In the genomic region with DNA sequence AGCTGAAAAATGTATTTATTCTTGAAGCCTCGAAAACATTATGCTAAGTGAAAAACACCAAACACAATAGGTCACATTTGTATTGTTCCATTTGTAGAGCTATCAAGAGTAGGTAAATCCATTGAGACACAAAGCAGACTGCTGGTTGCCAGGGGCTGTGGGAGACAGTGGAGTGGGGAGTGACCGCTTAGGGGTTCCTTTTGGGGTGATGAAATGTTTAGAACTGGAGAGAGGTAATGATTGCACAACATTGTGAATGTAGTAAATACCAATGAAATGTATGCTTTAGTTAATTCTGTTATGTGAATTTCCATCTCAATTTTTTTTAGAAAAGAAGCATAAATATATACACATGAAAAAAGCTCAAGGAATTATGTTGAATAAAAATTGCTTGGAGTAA, we compare ENCODE assay signal across 21 cellular contexts. TPM values are rescaled to one million over a fixed set of nuclear protein-coding genes. Genes with fewer than 3 reads are reported as not detected.
DNase-seq lines count a peak whose midpoint lies in the region; ATAC-seq, FAIRE-seq and TF ChIP-seq lines count a peak whose summit lies in the region.
"Had no signal": no experiment of that assay in that cellular context is flagged by ENCODE, and none has a peak within 500 bp of the region (broad histone marks: within the 10 kb centered on the region; RNA-seq: fewer than 3 reads in every experiment).

No MANE protein-coding gene starts in this region.

- no peak overlapping the region for H3K4me2 ChIP-seq in HepG2 (ENCODE audit: low read depth, low read length)
- no peak overlapping the region for H3K4me2 ChIP-seq in K562 (ENCODE audit: insufficient read depth, low read length)

- no peaks in the 10 kb centered on the region for H3K4me1 ChIP-seq in HepG2 (ENCODE audit: insufficient read depth, low read length)
- H3K4me1 ChIP-seq in right lobe of liver = no peaks in the 10 kb centered on the region
- H3K4me1 ChIP-seq in K562 (replicated peaks in 1 of 2; ENCODE audit: control insufficient read depth in 2 of 2, insufficient read depth in 2 of 2, low read length in 2 of 2) = no peaks in the 10 kb centered on the region; a peak in 2 of 5 replicates
- H3K4me1 ChIP-seq: BE2C had no signal

- TF ChIP-seq POLR2A in HepG2 (IDR thresholded peaks at IDR 0.05; ENCODE audit: insufficient read depth in 1 of 2, low read depth in 2 of 2, low read length in 2 of 2) (no peak), right lobe of liver (IDR thresholded peaks at IDR 0.05) (no peak), K562 (conservative IDR thresholded peaks at IDR 0.05) (no peak)

- H3K27me3 ChIP-seq in HepG2 (ENCODE audit: control insufficient read depth in 1 of 2, insufficient read depth in 2 of 2, low read length in 2 of 2) = no peaks in the 10 kb centered on the region
- H3K27me3 ChIP-seq in right lobe of liver = no peaks in the 10 kb centered on the region
- no peaks in the 10 kb centered on the region for H3K27me3 ChIP-seq in K562 (ENCODE audit: control insufficient read depth in 2 of 2, insufficient read depth in 2 of 2, low read length in 2 of 2)
- H3K27me3 ChIP-seq: BE2C had no signal

- H3K27ac ChIP-seq in HepG2 (ENCODE audit: extremely low read length, insufficient read depth, low read length) (no peak overlapping the region), right lobe of liver (no peak overlapping the region), K562 (ENCODE audit: extremely low read depth, low read depth, low read length) (no peak overlapping the region)

- TF ChIP-seq RAD21 in HepG2 (CRISPR knock-in tag; IDR thresholded peaks at IDR 0.05) (no peak), K562 (CRISPR knock-in tag; conservative IDR thresholded peaks at IDR 0.05 in 1 of 2, IDR thresholded peaks at IDR 0.05 in 1 of 2) (no peak)

- TF ChIP-seq EP300 in HepG2 (IDR thresholded peaks at IDR 0.05; ENCODE audit: low read depth in 2 of 2, low read length in 2 of 2) (no peak), HepG2 (CRISPR knock-in tag; IDR thresholded peaks at IDR 0.05; ENCODE audit: borderline replicate concordance) (no peak), K562 (IDR thresholded peaks at IDR 0.05; ENCODE audit: low read length) (no peak)

- H3K9me1 ChIP-seq in K562 (ENCODE audit: control insufficient read depth, insufficient read depth, low read length) = no peaks in the 10 kb centered on the region

- TF ChIP-seq CTCF in HepG2 (CRISPR knock-in tag; IDR thresholded peaks at IDR 0.05) (no peak), right lobe of liver (IDR thresholded peaks at IDR 0.05) (no peak), K562 (IDR thresholded peaks at IDR 0.05 in 2 of 3, conservative IDR thresholded peaks at IDR 0.05 in 1 of 3; ENCODE audit: insufficient read depth in 2 of 3, low read depth in 1 of 3, low read length in 3 of 3) (no peak), fibroblast of villous mesenchyme (IDR thresholded peaks at IDR 0.05; ENCODE audit: insufficient read depth, low read depth, low read length) (no peak)

- WGBS in HepG2 (ENCODE audit: low lambda C conversion rate) = 96% methylated on average over 2 of the region's 2 CpGs
- WGBS in right lobe of liver (ENCODE audit: insufficient coverage, low coverage, low lambda C conversion rate, missing lambda C conversion rate) = 48% methylated on average over 2 of the region's 2 CpGs
- 74% methylated on average over 2 of the region's 2 CpGs for WGBS in K562 (ENCODE audit: insufficient coverage, low coverage, missing lambda C conversion rate)

- no peaks in the 10 kb centered on the region for H3K79me2 ChIP-seq in HepG2 (ENCODE audit: insufficient read depth, low read length)
- H3K79me2 ChIP-seq in K562 (ENCODE audit: control insufficient read depth, insufficient read depth, low read length) = no peaks in the 10 kb centered on the region

- no peaks in the 10 kb centered on the region for H3K9me3 ChIP-seq in HepG2 (ENCODE audit: low read length)
- H3K9me3 ChIP-seq in right lobe of liver = no peaks in the 10 kb centered on the region
- H3K9me3 ChIP-seq in K562 (replicated peaks; ENCODE audit: control insufficient read depth, insufficient read depth, low read depth, low read length) = peaks cover 2% of the 10 kb centered on the region; the same call in 1 of the 2 replicates
- H3K9me3 ChIP-seq: BE2C had no signal

- BruUV-seq in HepG2 (replicated peaks; lab: Mats Ljungman, UMichigan) (no TSS peak), K562 (replicated peaks; lab: Mats Ljungman, UMichigan) (no TSS peak)

- CTCF ChIA-PET in HepG2 (lab: Yijun Ruan, JAX; ENCODE audit: low intra/inter-chr PET ratio, low total read pairs) = no interaction called here
- CTCF ChIA-PET in K562 (lab: Yijun Ruan, JAX; ENCODE audit: low intra/inter-chr PET ratio) = no interaction called here

- H3K4me3 ChIP-seq in HepG2 (replicated peaks in 1 of 3; ENCODE audit: insufficient read depth in 1 of 3, low read depth in 2 of 3, low read length in 3 of 3) (no peak overlapping the region), right lobe of liver (no peak overlapping the region), K562 (no peak overlapping the region), fibroblast of villous mesenchyme (ENCODE audit: low read depth, low read length) (no peak overlapping the region)
- H3K4me3 ChIP-seq: GM12878 had no signal

- H2AFZ ChIP-seq in HepG2 (ENCODE audit: low read length) (no peak overlapping the region), K562 (ENCODE audit: low read depth, low read length) (no peak overlapping the region)

- ATAC-seq in HepG2 (no peak), right lobe of liver (no peak), K562 (no peak), left cardiac atrium (no peak)
- ATAC-seq: GM12878 had no signal

- no peak for DNase-seq in HepG2 (ENCODE audit: low spot score)
- DNase-seq in right lobe of liver = no peak
- DNase-seq in K562 (ENCODE audit: extremely low read depth in 1 of 4, low spot score in 3 of 4) = no peak
- DNase-seq in fibroblast of villous mesenchyme (ENCODE audit: low read depth) = peak; percentile 9
- DNase-seq in left cardiac atrium = no peak
- DNase-seq in activated CD8-positive, alpha-beta memory T cell treated with anti-CD3 and anti-CD28 coated beads, Interleukin-2, amount 50 U/mL, for 4 hours = no peak
- DNase-seq: ACHN; BE2C; C1 segment of cervical spinal cord; CD4-positive, CD25-positive, alpha-beta regulatory T cell; CD8-positive, alpha-beta memory T cell; COR-L47; DMS 273 treated with DMSO at 0.1 percent for 48 hours; DMS53; DND-41; EL; HCEC 1CT had no signal

- in situ Hi-C loops in HepG2 (cut with HindIII; ENCODE audit: extremely low pct_ligation_motif_present, low pct_unique_long_range_greater_than_20kb) (no loop called here), K562 (cut with MboI) (no loop called here)

- no peak overlapping the region for H3K9ac ChIP-seq in HepG2 (ENCODE audit: insufficient read depth, low read depth, low read length)
- no peak overlapping the region for H3K9ac ChIP-seq in K562 (ENCODE audit: insufficient read depth in 1 of 2, low read depth in 2 of 2, low read length in 2 of 2)

- no peaks in the 10 kb centered on the region for H4K20me1 ChIP-seq in HepG2 (ENCODE audit: insufficient read depth, low read length)
- H4K20me1 ChIP-seq in K562 (replicated peaks; ENCODE audit: control insufficient read depth, insufficient read depth, low read length) = no peaks in the 10 kb centered on the region

- peak; percentile 21 for FAIRE-seq in HepG2 (lab: Jason Lieb, UNC)
- FAIRE-seq in K562 (lab: Jason Lieb, UNC) = no peak
- FAIRE-seq: A204.1, GM12878, GM19239, H54 had no signal

- POLR2A ChIA-PET in HepG2 (lab: Yijun Ruan, JAX) (interaction anchor here (1.1 kb wide), 1 partner anchor 16 kb away, joined by 4 read pairs; a partner anchor contains a TSS), K562 (lab: Yijun Ruan, JAX) (interaction anchor here (0.8 kb wide), 1 partner anchor 540 kb away, joined by 3 read pairs; no protein-coding TSS in a partner anchor)

- intact Hi-C loops in HepG2 (cut with micrococcal nuclease; ENCODE audit: unreplicated experiment) (no loop called here), right lobe of liver (cut with DNase I) (no loop called here), K562 (cut with micrococcal nuclease) (no loop called here), left cardiac atrium (cut with DNase I) (no loop called here)

- peaks cover 0 to 6% of the 10 kb centered on the region in 2 experiments; a peak in 2 of 5 replicates for H3K36me3 ChIP-seq in HepG2 (replicated peaks in 1 of 2; ENCODE audit: control insufficient read depth in 1 of 2, insufficient read depth in 2 of 2, low read length in 2 of 2)
- H3K36me3 ChIP-seq in right lobe of liver = peaks cover 0 to 38% (median 8%) of the 10 kb centered on the region in 4 donors
- peaks cover 4% of the 10 kb centered on the region; the same call in 2 of the 3 replicates for H3K36me3 ChIP-seq in K562 (ENCODE audit: control insufficient read depth, insufficient read depth, low read length)
- H3K36me3 ChIP-seq: BE2C had no signal

RNA-seq across cellular contexts. Expression of a gene that starts 15.8 kb away (rescaled TPM):
- total RNA-seq in HepG2 (2016; rRNA removed; fragmentation: Illumina TruSeq; extraction: Trizol) (7.0 and 7.1 TPM in 2 replicates), right lobe of liver (10 to 100 TPM in 1 of 6 experiments, 1 to 10 TPM in 5; 6.2 to 16.7 (median 7.3) TPM), K562 (2014; rRNA removed) (4.2 and 4.3 TPM in 2 replicates), K562 (2014; rRNA removed; fragmentation: Illumina TruSeq; extraction: Trizol) (4.4 and 4.9 TPM in 2 replicates), K562 (2015; rRNA removed; fragmentation: Illumina TruSeq; extraction: Trizol) (4.6 and 5.4 TPM in 2 replicates), K562 (2021) (3.0 and 3.8 TPM in 2 replicates), fibroblast of villous mesenchyme (16.4 and 17.4 TPM in 2 replicates), left cardiac atrium (10 to 100 TPM in 1 of 2 donors, 1 to 10 TPM in 1; 9.1 to 10.4 TPM)
- 1.9 and 2.4 TPM in 2 replicates for total RNA-seq in HepG2 (2016; cell fraction: cytosol; rRNA removed; fragmentation: Illumina TruSeq; extraction: Trizol; ENCODE audit: low read depth)
- 6.3 and 7.3 TPM in 2 replicates for total RNA-seq in HepG2 (2016; cell fraction: insoluble cytoplasmic fraction; rRNA removed; fragmentation: Illumina TruSeq; extraction: Trizol)
- 7.3 and 8.3 TPM in 2 replicates for total RNA-seq in HepG2 (2016; cell fraction: membrane; rRNA removed; fragmentation: Illumina TruSeq; extraction: Trizol)
- total RNA-seq in HepG2 (2016; cell fraction: nucleus; rRNA removed; fragmentation: Illumina TruSeq; extraction: Trizol) = 3.6 and 4.2 TPM in 2 replicates
- polyA plus RNA-seq in HepG2 (2011; rRNA removed) (2.2 and 2.5 TPM in 2 replicates), K562 (2011; rRNA removed) (2.6 and 3.2 TPM in 2 replicates), K562 (2014; fragmentation: Illumina TruSeq; extraction: Trizol) (3.6 and 3.8 TPM in 2 replicates), K562 (2014; fragmentation: Nextera tagmentation; extraction: Ambion mirVana) (under 1 TPM; 0.39 to 0.43 TPM), K562 (2014; rRNA removed) (3.3 and 3.8 TPM in 2 replicates)
- polyA plus RNA-seq in HepG2 (2011; cell fraction: cytosol; rRNA removed) = 1.6 and 2.3 TPM in 2 replicates
- polyA plus RNA-seq in HepG2 (2011; cell fraction: nucleus; rRNA removed) = 3.2 and 4.3 TPM in 2 replicates
- polyA plus RNA-seq in HepG2 (2012) = 2.8 and 4.9 TPM in 2 replicates
- polyA plus RNA-seq in HepG2 (2016; cell fraction: cytosol; fragmentation: Illumina TruSeq; extraction: Trizol; ENCODE audit: low read depth) = 2.4 and 3.1 TPM in 2 replicates
- polyA plus RNA-seq in HepG2 (2016; cell fraction: insoluble cytoplasmic fraction; fragmentation: Illumina TruSeq; extraction: Trizol; ENCODE audit: low read depth) = 5.9 and 8.3 TPM in 2 replicates
- polyA plus RNA-seq in HepG2 (2016; cell fraction: membrane; fragmentation: Illumina TruSeq; extraction: Trizol; ENCODE audit: low read depth) = 5.6 TPM in 2 replicates
- 5.0 and 6.2 TPM in 2 replicates for polyA plus RNA-seq in HepG2 (2016; cell fraction: nucleus; fragmentation: Illumina TruSeq; extraction: Trizol; ENCODE audit: insufficient read depth, low read depth)
- polyA minus RNA-seq in HepG2 (2011; rRNA and poly(A)+ RNA removed; ENCODE audit: low replicate concordance) = 0.42 and 0.86 TPM in 2 replicates
- polyA minus RNA-seq in HepG2 (2011; cell fraction: cytosol; rRNA and poly(A)+ RNA removed) = 2.0 and 2.1 TPM in 2 replicates
- polyA minus RNA-seq in HepG2 (2011; cell fraction: nucleus; rRNA and poly(A)+ RNA removed) = 4.0 and 4.1 TPM in 2 replicates
- 2.0 and 4.0 TPM in 2 replicates for total RNA-seq in K562 (2011; cell fraction: chromatin; rRNA removed; ENCODE audit: low replicate concordance)
- total RNA-seq in K562 (2011; cell fraction: nucleolus; rRNA removed) = 1.3 and 1.6 TPM in 2 replicates
- 2.7 and 3.4 TPM in 2 replicates for total RNA-seq in K562 (2011; cell fraction: nucleoplasm; rRNA removed)
- 1.6 and 1.8 TPM in 2 replicates for polyA plus RNA-seq in K562 (2011; cell fraction: cytosol; rRNA removed)
- polyA plus RNA-seq in K562 (2011; cell fraction: nucleus; rRNA removed) = 3.1 and 3.4 TPM in 2 replicates
- polyA plus RNA-seq in K562 (2012) = 3.2 and 5.6 TPM in 2 replicates
- 1.8 and 3.5 TPM in 2 replicates for polyA minus RNA-seq in K562 (2011; rRNA and poly(A)+ RNA removed)
- 1.3 and 4.6 TPM in 2 replicates for polyA minus RNA-seq in K562 (2011; cell fraction: cytosol; rRNA and poly(A)+ RNA removed)
- 1.6 and 2.6 TPM in 2 replicates for polyA minus RNA-seq in K562 (2011; cell fraction: nucleus; rRNA and poly(A)+ RNA removed)

RNA-seq across cellular contexts. Expression of a gene that starts 32.0 kb away (rescaled TPM):
- total RNA-seq in HepG2 (2016; rRNA removed; fragmentation: Illumina TruSeq; extraction: Trizol) = 16.2 and 32.2 TPM in 2 replicates
- 1.1 and 1.4 TPM in 2 replicates for total RNA-seq in HepG2 (2016; cell fraction: cytosol; rRNA removed; fragmentation: Illumina TruSeq; extraction: Trizol; ENCODE audit: low read depth)
- total RNA-seq in HepG2 (2016; cell fraction: insoluble cytoplasmic fraction; rRNA removed; fragmentation: Illumina TruSeq; extraction: Trizol) = 16.1 and 31.3 TPM in 2 replicates
- total RNA-seq in HepG2 (2016; cell fraction: membrane; rRNA removed; fragmentation: Illumina TruSeq; extraction: Trizol) = 4.3 and 5.1 TPM in 2 replicates
- 26.7 and 28.5 TPM in 2 replicates for total RNA-seq in HepG2 (2016; cell fraction: nucleus; rRNA removed; fragmentation: Illumina TruSeq; extraction: Trizol)
- polyA plus RNA-seq in HepG2 (2011; rRNA removed) = 1.9 and 5.1 TPM in 2 replicates
- 1.2 and 1.3 TPM in 2 replicates for polyA plus RNA-seq in HepG2 (2011; cell fraction: cytosol; rRNA removed)
- 2.6 and 2.7 TPM in 2 replicates for polyA plus RNA-seq in HepG2 (2011; cell fraction: nucleus; rRNA removed)
- 3.4 and 6.3 TPM in 2 replicates for polyA plus RNA-seq in HepG2 (2012)
- 0.41 and 0.43 TPM in 2 replicates for polyA plus RNA-seq in HepG2 (2016; cell fraction: cytosol; fragmentation: Illumina TruSeq; extraction: Trizol; ENCODE audit: low read depth)
- polyA plus RNA-seq in HepG2 (2016; cell fraction: insoluble cytoplasmic fraction; fragmentation: Illumina TruSeq; extraction: Trizol; ENCODE audit: low read depth) = 25.2 and 26.5 TPM in 2 replicates
- polyA plus RNA-seq in HepG2 (2016; cell fraction: membrane; fragmentation: Illumina TruSeq; extraction: Trizol; ENCODE audit: low read depth) = 1.2 TPM in 2 replicates
- 17.4 and 17.5 TPM in 2 replicates for polyA plus RNA-seq in HepG2 (2016; cell fraction: nucleus; fragmentation: Illumina TruSeq; extraction: Trizol; ENCODE audit: insufficient read depth, low read depth)
- 0.84 and 3.3 TPM in 2 replicates for polyA minus RNA-seq in HepG2 (2011; rRNA and poly(A)+ RNA removed; ENCODE audit: low replicate concordance)
- 4.9 and 5.4 TPM in 2 replicates for polyA minus RNA-seq in HepG2 (2011; cell fraction: cytosol; rRNA and poly(A)+ RNA removed)
- polyA minus RNA-seq in HepG2 (2011; cell fraction: nucleus; rRNA and poly(A)+ RNA removed) = 26.2 and 43.8 TPM in 2 replicates
- total RNA-seq in right lobe of liver = 1 to 10 TPM in 2 of 6 experiments, under 1 TPM in 4; 0.37 to 1.8 (median 0.92) TPM
- total RNA-seq in K562 (2011; cell fraction: chromatin; rRNA removed; ENCODE audit: low replicate concordance) = 18.0 and 69.2 TPM in 2 replicates
- 7.3 and 13.6 TPM in 2 replicates for total RNA-seq in K562 (2011; cell fraction: nucleolus; rRNA removed)
- 30.3 and 46.7 TPM in 2 replicates for total RNA-seq in K562 (2011; cell fraction: nucleoplasm; rRNA removed)
- 13.7 and 14.5 TPM in 2 replicates for total RNA-seq in K562 (2014; rRNA removed)
- total RNA-seq in K562 (2014; rRNA removed; fragmentation: Illumina TruSeq; extraction: Trizol) = 16.6 and 20.0 TPM in 2 replicates
- 15.6 and 16.3 TPM in 2 replicates for total RNA-seq in K562 (2015; rRNA removed; fragmentation: Illumina TruSeq; extraction: Trizol)
- total RNA-seq in K562 (2021) = 17.1 and 17.3 TPM in 2 replicates
- 17.6 and 24.9 TPM in 2 replicates for polyA plus RNA-seq in K562 (2011; rRNA removed)
- 1.2 and 3.1 TPM in 2 replicates for polyA plus RNA-seq in K562 (2011; cell fraction: cytosol; rRNA removed)
- 7.8 and 10.8 TPM in 2 replicates for polyA plus RNA-seq in K562 (2011; cell fraction: nucleus; rRNA removed)
- 12.6 and 13.1 TPM in 2 replicates for polyA plus RNA-seq in K562 (2012)
- 20.0 and 25.9 TPM in 2 replicates for polyA plus RNA-seq in K562 (2014; fragmentation: Illumina TruSeq; extraction: Trizol)
- polyA plus RNA-seq in K562 (2014; fragmentation: Nextera tagmentation; extraction: Ambion mirVana) = 10 to 100 TPM; 15.0 to 18.4 TPM
- polyA plus RNA-seq in K562 (2014; rRNA removed) = 14.6 and 16.3 TPM in 2 replicates
- 33.6 and 40.4 TPM in 2 replicates for polyA minus RNA-seq in K562 (2011; rRNA and poly(A)+ RNA removed)
- 7.1 and 10.0 TPM in 2 replicates for polyA minus RNA-seq in K562 (2011; cell fraction: cytosol; rRNA and poly(A)+ RNA removed)
- polyA minus RNA-seq in K562 (2011; cell fraction: nucleus; rRNA and poly(A)+ RNA removed) = 29.9 and 41.8 TPM in 2 replicates
- total RNA-seq in fibroblast of villous mesenchyme = 5.8 and 12.1 TPM in 2 replicates
- total RNA-seq in left cardiac atrium = 1 to 10 TPM; 1.6 to 2.2 TPM
